ENCODE assay signal across 8 cellular contexts in genomic region chr7:94656925-94657731, GRCh38. TPM values are rescaled to one million over a fixed set of nuclear protein-coding genes. Genes with fewer than 3 reads are reported as not detected.
DNase-seq lines count a peak whose midpoint lies in the region; ATAC-seq and TF ChIP-seq lines count a peak whose summit lies in the region.

No MANE protein-coding gene starts in this region.

- DNase-seq in DMS79 treated with DMSO at 0.1 percent for 48 hours (lab: John Stamatoyannopoulos, UW) (peak; percentile 61), M059J (ENCODE audit: low read depth) (peak; percentile 73), fibroblast of peridontal ligament (ENCODE audit: extremely low read depth) (peak; percentile 54), ovary (peak; percentile 25 to 43 (median 35)), HuH-7 (ENCODE audit: low spot score) (no peak), mucosa of gallbladder (ENCODE audit: low spot score) (no peak)
- peak; percentile 44 to 45 for DNase-seq in activated T-cell treated with anti-CD3 and anti-CD28 coated beads, Interleukin-2, amount 50 U/mL, for 48 hours

- TF ChIP-seq POLR2A in ovary (IDR thresholded peaks at IDR 0.05), result no peak

- no peaks in the 10 kb centered on the region for H3K9me3 ChIP-seq in ovary

- intact Hi-C loops in ovary (cut with DNase I), result loop anchor here in 1 of 4 donors (10.0 kb wide), 1 partner anchor 362 kb away; no protein-coding TSS in a partner anchor

- no peaks in the 10 kb centered on the region for H3K27me3 ChIP-seq in ovary

- no peaks in the 10 kb centered on the region for H3K4me1 ChIP-seq in ovary (ENCODE audit: insufficient read depth)

- no peaks in the 10 kb centered on the region for H3K36me3 ChIP-seq in ovary

- no peak for TF ChIP-seq EP300 in ovary (IDR thresholded peaks at IDR 0.05)

- no peak for TF ChIP-seq CTCF in ovary (IDR thresholded peaks at IDR 0.05)

- no peak for ATAC-seq in GM18520 (IDR thresholded peaks at IDR 0.05; ENCODE audit: unreplicated experiment)

- peak overlapping the region; percentile 66 for H3K4me3 ChIP-seq in ovary

- WGBS in ovary, 3 donors, result 46 to 57% (median 52%) methylated on average over 36 of the region's 36 CpGs

- peak overlapping the region; percentile 24 to 90 for H3K27ac ChIP-seq in ovary

RNA-seq across cellular contexts. Expression of gene SGCE, which starts 1.2 kb away (rescaled TPM):
- 166 and 202 TPM in 2 replicates for total RNA-seq in M059J (2014; rRNA removed; shearing (Covaris generic))
- total RNA-seq in ovary, result 100 to 1,000 TPM; 104 to 183 (median 114) TPM
- 100 to 1,000 TPM; 147 to 157 TPM for polyA plus RNA-seq in ovary
- 42.6 TPM for total RNA-seq in mucosa of gallbladder

Comparison
In these comparisons a context has a peak if more than half of its experiments do, and no peak if none do; other contexts are left out.
1. DNase-seq: peak in DMS79 treated with DMSO at 0.1 percent for 48 hours (single experiment), M059J (single experiment), activated T-cell treated with anti-CD3 and anti-CD28 coated beads, Interleukin-2, amount 50 U/mL, for 48 hours (2 of 2), fibroblast of peridontal ligament (single experiment) and ovary (5 of 5); none in HuH-7 (single experiment) and mucosa of gallbladder (single experiment).